25 cellular contexts compared by ENCODE assay signal in the genomic region with DNA sequence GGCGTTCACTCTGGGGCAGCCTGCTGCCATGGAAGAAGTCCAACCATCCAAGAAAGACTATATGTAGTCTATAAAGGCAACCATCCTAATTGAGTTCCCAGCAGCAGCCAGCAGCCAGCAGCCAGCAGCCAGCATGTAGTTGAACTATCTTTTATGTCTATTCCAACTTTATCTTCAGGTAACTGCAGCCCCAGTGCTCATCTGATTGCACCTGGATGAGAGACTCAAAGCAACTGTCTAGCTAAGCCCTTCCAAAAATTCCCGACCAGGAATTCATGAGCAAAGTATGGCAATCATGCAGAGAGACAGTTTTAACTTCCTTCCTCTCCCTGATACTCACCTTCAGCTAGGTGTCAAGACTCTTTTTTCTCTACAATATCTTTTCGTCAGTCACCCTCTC.
"Had no signal": no experiment of that assay in that cellular context is flagged by ENCODE, and none has a peak within 500 bp of the region (broad histone marks: within the 10 kb centered on the region; RNA-seq: fewer than 3 reads in every experiment).

No MANE protein-coding gene starts in this region.

- H3K27me3 ChIP-seq: colonic mucosa, gastroesophageal sphincter, heart left ventricle, hepatocyte had no signal

- DNase-seq: colonic mucosa; cortex of kidney; effector CD8-positive, alpha-beta T cell; effector memory CD8-positive, alpha-beta T cell; endodermal cell; erythroblast; foreskin keratinocyte; heart left ventricle; hypothalamus; immature natural killer cell; islet precursor cell; kidney; kidney glomerular epithelial cell; left colon; left ventricle myocardium inferior; lower lobe of right lung; mesenchymal stem cell; midbrain had no signal

- H2AFZ ChIP-seq: hepatocyte had no signal

- FAIRE-seq: endometrium, frontal cortex, kidney had no signal

- ATAC-seq: effector memory CD8-positive, alpha-beta T cell; esophagus mucosa; foreskin keratinocyte; gastroesophageal sphincter; heart left ventricle; left colon; left lobe of liver; lower lobe of right lung had no signal

- H3K36me3 ChIP-seq: colonic mucosa, gastroesophageal sphincter, heart left ventricle, left ventricle myocardium inferior, lower lobe of right lung had no signal

- H3K4me2 ChIP-seq: hepatocyte had no signal

- H3K4me3 ChIP-seq: colonic mucosa, gastroesophageal sphincter, heart left ventricle, hepatocyte, left ventricle myocardium inferior, lower lobe of right lung had no signal

- H3K9me3 ChIP-seq: colonic mucosa, gastroesophageal sphincter, heart left ventricle, left ventricle myocardium inferior, lower lobe of right lung had no signal

- H3K4me1 ChIP-seq: colonic mucosa, foreskin keratinocyte, heart left ventricle, left ventricle myocardium inferior had no signal

- H3K27ac ChIP-seq: colonic mucosa, epithelial cell of prostate, foreskin keratinocyte, gastroesophageal sphincter, heart left ventricle, hepatocyte, left ventricle myocardium inferior, lower lobe of right lung had no signal

- H3K79me2 ChIP-seq: hepatocyte had no signal
